In the genomic region with DNA sequence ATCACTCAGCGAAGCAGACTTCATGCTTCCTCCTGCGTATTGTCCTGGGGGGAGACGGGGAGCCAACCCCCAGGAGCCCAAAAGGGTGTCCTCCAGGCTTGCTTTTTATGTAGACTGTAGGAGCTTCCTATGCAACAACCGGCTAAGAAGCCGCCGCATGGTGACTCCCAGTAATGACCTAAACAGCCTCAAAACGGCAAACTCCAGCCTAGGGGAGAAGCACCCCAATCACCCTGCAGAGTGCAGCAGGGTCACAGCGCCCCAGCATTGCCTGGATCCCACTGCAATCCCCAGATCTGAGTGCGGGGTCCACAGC, we compare ENCODE assay signal across 10 cellular contexts. TPM values are rescaled to one million over a fixed set of nuclear protein-coding genes. Genes with fewer than 3 reads are reported as not detected.
DNase-seq lines count a peak whose midpoint lies in the region; ATAC-seq, FAIRE-seq and TF ChIP-seq lines count a peak whose summit lies in the region.
"Had no signal": no experiment of that assay in that cellular context is flagged by ENCODE, and none has a peak within 500 bp of the region (broad histone marks: within the 10 kb centered on the region; RNA-seq: fewer than 3 reads in every experiment).

No MANE protein-coding gene starts in this region.

- peak overlapping the region; percentile 31 for H2BK120ac ChIP-seq in H1 (replicated peaks; ENCODE audit: low read depth, low read length)

- H4K91ac ChIP-seq in H1 (replicated peaks; ENCODE audit: insufficient read length, low read length) = peak overlapping the region; percentile 88

- H3K14ac ChIP-seq in H1 (ENCODE audit: insufficient read length) = no peak overlapping the region

- peak overlapping the region; percentile 49 for H3K4me3 Mint-ChIP-seq in nephron progenitor cell
- H3K4me3 Mint-ChIP-seq: activated CD8-positive, alpha-beta memory T cell treated with anti-CD3 and anti-CD28 coated beads, Interleukin-2, amount 10 ng/mL, durations not matched to agents 7 days and 5 days had no signal

- peak overlapping the region; percentile 55 to 57 for H3K4me2 ChIP-seq in H1 (ENCODE audit: insufficient read depth in 1 of 2, low read depth in 2 of 2, low read length in 2 of 2)

- peak overlapping the region; percentile 76 for H4K8ac ChIP-seq in H1 (ENCODE audit: extremely low read depth, insufficient read depth, low read length)

- H3K4me1 Mint-ChIP-seq in nephron progenitor cell = peaks cover 59% of the 10 kb centered on the region

- peak overlapping the region; percentile 3 for H2BK20ac ChIP-seq in H1 (ENCODE audit: low read length)

- H3K4ac ChIP-seq in H1 (replicated peaks; ENCODE audit: insufficient read length, low read depth, low read length) = peak overlapping the region; percentile 76

- H3K27ac ChIP-seq in 22Rv1 (peak overlapping the region; percentile 46), H1 (ENCODE audit: low read depth, low read length) (peak overlapping the region; percentile 69)

- H3K9ac ChIP-seq in H1 (replicated peaks in 1 of 4; ENCODE audit: extremely low read depth in 1 of 4, low read depth in 3 of 4, low read length in 3 of 4) = peak overlapping the region in 2 of 4 experiments; percentile 4 to 45; a peak in 3 of 7 replicates

- peak overlapping the region; percentile 70; the same call in 1 of the 2 replicates for H2BK12ac ChIP-seq in H1 (ENCODE audit: low read depth, low read length)

- no peaks in the 10 kb centered on the region for H3K9me3 Mint-ChIP-seq in nephron progenitor cell

- H3K18ac ChIP-seq in H1 (ENCODE audit: extremely low read depth, low read length) = peak overlapping the region; percentile 20; the same call in 1 of the 2 replicates

- TF ChIP-seq POLR2A in H1 (IDR thresholded peaks at IDR 0.05; ENCODE audit: control extremely low read depth in 1 of 2, low read depth in 2 of 2, low read length in 2 of 2) = peak in 1 of 2 experiments; percentile 42; a peak in 2 of 3 replicates

- CTCF ChIA-PET in H1 (lab: Charles Lee; ENCODE audit: partially characterized antibody) = interaction anchor here (0.6 to 1.7 kb wide), 7 partner anchors 11 to 114 kb away, joined by 3 to 8 read pairs (median 3); no protein-coding TSS in a partner anchor

- no peak for FAIRE-seq in H1 (lab: Jason Lieb, UNC)

- H3K23me2 ChIP-seq in H1 (ENCODE audit: low read depth, low read length) = no peaks in the 10 kb centered on the region

- TF ChIP-seq EP300 in H1 (IDR thresholded peaks at IDR 0.05; ENCODE audit: borderline replicate concordance in 1 of 2, low read depth in 2 of 2, low read length in 2 of 2) = no peak

- H3K27me3 ChIP-seq in H1 (replicated peaks in 1 of 4; ENCODE audit: control insufficient read depth in 3 of 4, extremely low read depth in 1 of 4, insufficient read depth in 3 of 4, low read length in 3 of 4) = no peaks in the 10 kb centered on the region

- ATAC-seq in HG02588 (IDR thresholded peaks at IDR 0.05; ENCODE audit: unreplicated experiment) (no peak), HG03175 (IDR thresholded peaks at IDR 0.05; ENCODE audit: unreplicated experiment) (no peak)

- peak overlapping the region; percentile 70 for H4K5ac ChIP-seq in H1 (ENCODE audit: insufficient read length, low read depth, low read length)

- H3K36me3 Mint-ChIP-seq in nephron progenitor cell (ENCODE audit: low read depth) = no peaks in the 10 kb centered on the region
- H3K36me3 Mint-ChIP-seq: activated CD8-positive, alpha-beta memory T cell treated with anti-CD3 and anti-CD28 coated beads, Interleukin-2, amount 10 ng/mL, durations not matched to agents 7 days and 5 days had no signal

- no peak overlapping the region for H3K23ac ChIP-seq in H1 (ENCODE audit: insufficient read length)

- no peak overlapping the region for H3K27ac Mint-ChIP-seq in nephron progenitor cell
- H3K27ac Mint-ChIP-seq: activated CD8-positive, alpha-beta memory T cell treated with anti-CD3 and anti-CD28 coated beads, Interleukin-2, amount 10 ng/mL, durations not matched to agents 7 days and 5 days had no signal

- H3K79me1 ChIP-seq in H1 (ENCODE audit: low read depth, low read length) = no peaks in the 10 kb centered on the region

- no peak for TF ChIP-seq CTCF in 22Rv1 (IDR thresholded peaks at IDR 0.05)
- TF ChIP-seq CTCF in H1 (IDR thresholded peaks at IDR 0.05; ENCODE audit: control extremely low read depth in 1 of 3, insufficient read depth in 1 of 3, low read depth in 1 of 3, low read length in 3 of 3) = peak in 1 of 3 experiments; percentile 16; a peak in 1 of 4 replicates
- TF ChIP-seq CTCF in nephron progenitor cell (IDR thresholded peaks at IDR 0.05) = no peak

- DNase-seq in Kasumi-1 (lab: John Stamatoyannopoulos, UW) (peak; percentile 81 to 87), H1 (ENCODE audit: low read depth in 1 of 2, low spot score in 2 of 2) (peak in 1 of 2 experiments; percentile 58), nephron progenitor cell (no peak), NCI-H146 (lab: John Stamatoyannopoulos, UW) (no peak)
- DNase-seq in activated CD4-positive, alpha-beta T cell treated with anti-CD3 and anti-CD28 coated beads for 4 hours = no peak
- DNase-seq: NCI-H1694 had no signal

- H3K4me3 ChIP-seq in H1 (ENCODE audit: extremely low read depth in 1 of 4, insufficient read depth in 2 of 4, low read depth in 3 of 4, low read length in 4 of 4) = peak overlapping the region in 2 of 4 experiments; percentile 1 to 36; a peak in 4 of 8 replicates

- H2AK5ac ChIP-seq in H1 (ENCODE audit: low read depth, low read length) = no peak overlapping the region

- H4K20me1 ChIP-seq in H1 (replicated peaks in 1 of 2; ENCODE audit: control insufficient read depth in 1 of 2, insufficient read depth in 2 of 2, low read length in 2 of 2) = no peaks in the 10 kb centered on the region

- H3K9me3 ChIP-seq in H1 (ENCODE audit: insufficient read depth in 2 of 2, low read depth in 1 of 2, low read length in 1 of 2) = no peaks in the 10 kb centered on the region

- POLR2A ChIA-PET in H1 (lab: Charles Lee; ENCODE audit: partially characterized antibody) = interaction anchor here (0.8 to 0.9 kb wide), 2 partner anchors 16 to 29 kb away, joined by 3 read pairs; no protein-coding TSS in a partner anchor

- no peaks in the 10 kb centered on the region for H3K79me2 ChIP-seq in H1 (ENCODE audit: control insufficient read depth in 1 of 2, insufficient read depth in 2 of 2, low read length in 2 of 2)

- TF ChIP-seq RAD21 in H1 (IDR thresholded peaks at IDR 0.05 in 1 of 2, conservative IDR thresholded peaks at IDR 0.05 in 1 of 2; ENCODE audit: low read depth in 2 of 2, low read length in 2 of 2) = peak; percentile 15 to 31; a peak in 3 of 4 replicates

- H3K36me3 ChIP-seq in H1 (ENCODE audit: control insufficient read depth in 2 of 4, insufficient read depth in 4 of 4, low read length in 3 of 4) = no peaks in the 10 kb centered on the region

- peak overlapping the region; percentile 47; the same call in 1 of the 2 replicates for H2BK15ac ChIP-seq in H1 (ENCODE audit: low read length)

- WGBS in H1 (ENCODE audit: extremely low coverage in 1 of 2, insufficient coverage in 1 of 2, insufficient read length in 1 of 2, insufficient replicate concordance in 2 of 2, low coverage in 1 of 2, low lambda C conversion rate in 2 of 2, missing lambda C conversion rate in 1 of 2), 2 experiments = 46% methylated on average over 9 of the region's 9 CpGs; no CpG with 5 or more reads in 1 of the 2 experiments

- H3K4me1 ChIP-seq in H1 (replicated peaks in 1 of 4; ENCODE audit: control insufficient read depth in 3 of 4, insufficient read depth in 4 of 4, low read length in 3 of 4) = peaks cover 6 to 16% (median 14%) of the 10 kb centered on the region in 4 experiments

- peak overlapping the region; percentile 91; the same call in 1 of the 2 replicates for H2AFZ ChIP-seq in H1 (ENCODE audit: low read length)

- H3K27me3 Mint-ChIP-seq in nephron progenitor cell (ENCODE audit: low read depth, poor library complexity) = peaks cover 5% of the 10 kb centered on the region

- H2BK5ac ChIP-seq in H1 (ENCODE audit: low read depth, low read length) = peak overlapping the region; percentile 83; the same call in 1 of the 2 replicates

- H3K56ac ChIP-seq in H1 (replicated peaks; ENCODE audit: insufficient read length, low read depth, low read length) = peak overlapping the region; percentile 20

TF ChIP-seq in H1, 55 proteins besides CTCF, POLR2A, EP300 and RAD21:
- TF ChIP-seq JUN (IDR thresholded peaks at IDR 0.05; ENCODE audit: low read depth, low read length) (no peak), NRF1 (IDR thresholded peaks at IDR 0.05; ENCODE audit: low read depth, low read length) (no peak), TAF1 (IDR thresholded peaks at IDR 0.05; ENCODE audit: low read depth, low read length) (0 out of 2 replicates have a peak, but pooled peaks have one; percentile 26)

RNA-seq across cellular contexts. Expression of gene PROSER2, which starts 52.0 kb away (rescaled TPM):
- total RNA-seq in H1 (2021; fragmentation: NEBNext Ultra II Directional; extraction: Animal tissue kit (Norgen Biotek cat#: 25700)) = 11.6 and 13.7 TPM in 2 replicates
- 3.9 and 6.5 TPM in 2 replicates for polyA plus RNA-seq in H1 (2011; rRNA removed)
- polyA plus RNA-seq in H1 (2011; cell fraction: cytosol; rRNA removed) = 4.2 TPM
- 5.3 TPM for polyA plus RNA-seq in H1 (2011; cell fraction: nucleus; rRNA removed)
- 5.9 to 7.9 TPM (median 7.2 TPM) in 4 replicates for polyA plus RNA-seq in H1 (2012, experiment 1 of 2)
- 6.4 TPM for polyA plus RNA-seq in H1 (2012, experiment 2 of 2)
- 4.6 TPM for polyA plus RNA-seq in H1 (2013, experiment 1 of 2)
- 4.6 TPM for polyA plus RNA-seq in H1 (2013, experiment 2 of 2)
- 3.7 and 5.5 TPM in 2 replicates for polyA minus RNA-seq in H1 (2011; rRNA and poly(A)+ RNA removed)
- 3.1 TPM for polyA minus RNA-seq in H1 (2011; cell fraction: cytosol; rRNA and poly(A)+ RNA removed)
- 4.1 TPM for polyA minus RNA-seq in H1 (2011; cell fraction: nucleus; rRNA and poly(A)+ RNA removed)

Comparison
In these comparisons a context has a peak if more than half of its experiments do, and no peak if none do; other contexts are left out.
1. DNase-seq: peak in Kasumi-1 (2 of 2); none in nephron progenitor cell (single experiment), NCI-H146 (single experiment) and activated CD4-positive, alpha-beta T cell treated with anti-CD3 and anti-CD28 coated beads for 4 hours (0 of 2).